In the genomic region with DNA sequence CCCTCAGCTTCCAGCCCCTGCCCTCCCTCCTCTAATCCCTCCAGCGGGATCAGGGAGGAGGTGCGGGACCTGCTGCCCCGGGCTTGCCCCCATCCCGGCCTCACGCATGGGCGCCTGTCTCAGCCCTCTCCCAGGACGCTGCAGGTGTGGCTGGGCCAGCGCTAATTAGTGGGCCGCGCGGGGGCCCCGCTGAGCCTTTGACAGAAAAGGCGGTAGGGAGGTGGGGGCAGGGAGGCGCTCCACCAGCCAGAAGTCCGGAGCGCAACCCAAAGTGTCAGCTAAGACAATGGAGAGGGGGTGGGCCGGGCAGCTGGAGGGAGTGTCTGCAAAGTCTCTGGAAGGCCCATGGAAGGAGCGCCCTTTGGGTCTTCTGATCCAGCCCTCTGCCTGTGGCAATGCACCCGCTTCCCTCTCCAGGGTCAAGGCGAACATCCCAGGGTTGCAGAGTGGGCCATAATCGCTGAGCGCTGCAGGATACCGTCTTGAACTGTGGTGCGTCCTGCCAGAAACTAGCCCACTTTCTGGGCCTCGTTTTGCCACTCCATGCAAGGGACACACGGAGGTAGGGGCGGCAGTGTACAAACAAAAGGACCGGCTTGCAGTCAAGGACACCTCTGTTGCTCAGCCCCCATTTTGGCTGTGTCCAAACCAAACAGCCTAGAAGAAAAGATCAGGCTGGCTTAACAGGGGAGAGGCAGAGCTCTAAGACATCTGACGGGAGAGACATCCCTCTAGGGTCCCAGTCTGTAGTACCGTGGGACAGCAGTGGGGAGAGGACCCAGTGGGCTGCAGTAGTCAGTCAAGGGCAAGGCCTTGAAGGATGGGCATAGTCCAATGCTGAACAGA, we compare ENCODE assay signal across 21 cellular contexts. TPM values are rescaled to one million over a fixed set of nuclear protein-coding genes. Genes with fewer than 3 reads are reported as not detected.
DNase-seq lines count a peak whose midpoint lies in the region; ATAC-seq and TF ChIP-seq lines count a peak whose summit lies in the region.
"Had no signal": no experiment of that assay in that cellular context is flagged by ENCODE, and none has a peak within 500 bp of the region (broad histone marks: within the 10 kb centered on the region; RNA-seq: fewer than 3 reads in every experiment).

No MANE protein-coding gene starts in this region.

- H3K27ac ChIP-seq in WERI-Rb-1 (peak overlapping the region; percentile 64), sigmoid colon (no peak overlapping the region)
- H3K27ac ChIP-seq: 22Rv1, BLaER1, spleen had no signal

- ATAC-seq in HG03097 (IDR thresholded peaks at IDR 0.05; ENCODE audit: low FRiP score, unreplicated experiment) (no peak), GM18867 (IDR thresholded peaks at IDR 0.05; ENCODE audit: unreplicated experiment) (no peak)
- ATAC-seq: stimulated activated effector memory CD8-positive, alpha-beta T cell treated with anti-CD3 and anti-CD28 coated beads, Interleukin-12 subunit alpha, Interleukin-12 subunit beta, amount 100 ng/mL, for 72 hours; T-helper 17 cell had no signal

- H3K36me3 ChIP-seq in WERI-Rb-1, result no peaks in the 10 kb centered on the region
- no peaks in the 10 kb centered on the region for H3K36me3 ChIP-seq in sigmoid colon
- H3K36me3 ChIP-seq: spleen had no signal

- 0 out of 2 replicates have a peak, but pooled peaks have one; percentile 0 for TF ChIP-seq CTCF in WERI-Rb-1 (IDR thresholded peaks at IDR 0.05; ENCODE audit: low read depth, low read length)
- TF ChIP-seq CTCF in sigmoid colon (IDR thresholded peaks at IDR 0.05), result no peak

- no peak overlapping the region; the same call in 1 of the 2 replicates for H3K4me3 ChIP-seq in WERI-Rb-1 (ENCODE audit: low read depth, low read length)
- H3K4me3 ChIP-seq in sigmoid colon, result no peak overlapping the region
- H3K4me3 ChIP-seq: BLaER1, spleen had no signal

- intact Hi-C loops in sigmoid colon (cut with DNase I), result no loop called here

- H3K27me3 ChIP-seq in WERI-Rb-1 (ENCODE audit: insufficient read depth, low read depth, severe bottlenecking), result no peaks in the 10 kb centered on the region
- H3K27me3 ChIP-seq in sigmoid colon, result peaks cover 0 to 37% (median 7%) of the 10 kb centered on the region in 3 donors
- H3K27me3 ChIP-seq: BLaER1 had no signal

- no peaks in the 10 kb centered on the region for H3K4me1 ChIP-seq in sigmoid colon
- H3K4me1 ChIP-seq: spleen had no signal

- 39 to 69% methylated on average over 30 of the region's 30 CpGs for WGBS in sigmoid colon, 2 donors

- no peak for TF ChIP-seq EP300 in sigmoid colon (IDR thresholded peaks at IDR 0.05)

- DNase-seq in NCI-H1417 (lab: John Stamatoyannopoulos, UW), result peak in 2 of 3 experiments; percentile 23 to 38
- no peak for DNase-seq in NCI-H1417 treated with DMSO at 0.1 percent for 48 hours (lab: John Stamatoyannopoulos, UW)
- DNase-seq in WERI-Rb-1, result peak; percentile 80
- peak; percentile 53 for DNase-seq in islet precursor cell
- peak; percentile 49 for DNase-seq in sigmoid colon
- no peak for DNase-seq in NCI-H2107 treated with DMSO at 0.1 percent for 48 hours (lab: John Stamatoyannopoulos, UW; ENCODE audit: unreplicated experiment)
- DNase-seq: activated B cell treated with CpG ODN at 0.5 μM for 24 hours, activated gamma-delta T cell treated with Interleukin-2 at 50 U/mL for 16 hours, cerebellar nuclear complex, NCI-H1694, NCI-H510A treated with DMSO at 0.1 percent for 48 hours, SHP77 treated with DMSO at 0.1 percent for 48 hours, T-helper 17 cell had no signal

- TF ChIP-seq POLR2A in sigmoid colon (IDR thresholded peaks at IDR 0.05), result no peak

- H3K9me3 ChIP-seq in WERI-Rb-1 (ENCODE audit: severe bottlenecking) (no peaks in the 10 kb centered on the region), sigmoid colon (no peaks in the 10 kb centered on the region)
- H3K9me3 ChIP-seq: BLaER1, spleen had no signal

RNA-seq across cellular contexts. Expression of gene ATP6V1B1, which starts 3.5 kb away (rescaled TPM):
- total RNA-seq in sigmoid colon, result 1 to 10 TPM in 1 of 4 donors, under 1 TPM in 1, not detected in 2; 0.66 to 1.9 TPM
- polyA plus RNA-seq in sigmoid colon, result under 1 TPM in 1 of 3 donors, not detected in 2; 0.16 TPM
- total RNA-seq: activated B cell treated with CpG ODN at 0.5 μM for 24 hours, liver, progenitor cell of endocrine pancreas, spleen, T-helper 17 cell had no signal
- polyA plus RNA-seq: liver had no signal

RNA-seq across cellular contexts. Expression of gene VAX2, which starts 38.8 kb away (rescaled TPM):
- total RNA-seq in sigmoid colon, result 1 to 10 TPM in 1 of 4 donors, under 1 TPM in 1, not detected in 2; 0.83 to 1.8 TPM
- polyA plus RNA-seq in sigmoid colon, result under 1 TPM in 2 of 3 donors, not detected in 1; 0.07 to 0.60 TPM
- total RNA-seq: activated B cell treated with CpG ODN at 0.5 μM for 24 hours, liver, progenitor cell of endocrine pancreas, spleen, T-helper 17 cell had no signal

RNA-seq across cellular contexts. Expression of gene ANKRD53, which starts 39.2 kb away (rescaled TPM):
- 1 to 10 TPM in 2 of 4 donors, under 1 TPM in 2; 0.49 to 1.9 (median 0.87) TPM for total RNA-seq in sigmoid colon
- polyA plus RNA-seq in sigmoid colon, result 1 to 10 TPM in 2 of 3 donors, not detected in 1; 1.0 to 1.2 TPM

RNA-seq across cellular contexts. Expression of gene TEX261, which starts 55.4 kb away (rescaled TPM):
- 10 to 100 TPM; 19.5 to 26.5 (median 22.8) TPM for total RNA-seq in sigmoid colon
- 10 to 100 TPM; 12.0 to 47.6 (median 16.8) TPM for polyA plus RNA-seq in sigmoid colon

Comparison
In these comparisons a context has a peak if more than half of its experiments do, and no peak if none do; other contexts are left out.
1. DNase-seq: peak in NCI-H1417 (2 of 3), WERI-Rb-1 (single experiment), islet precursor cell (single experiment) and sigmoid colon (single experiment); none in NCI-H1417 treated with DMSO at 0.1 percent for 48 hours (single experiment) and NCI-H2107 treated with DMSO at 0.1 percent for 48 hours (single experiment).